In the genomic region with DNA sequence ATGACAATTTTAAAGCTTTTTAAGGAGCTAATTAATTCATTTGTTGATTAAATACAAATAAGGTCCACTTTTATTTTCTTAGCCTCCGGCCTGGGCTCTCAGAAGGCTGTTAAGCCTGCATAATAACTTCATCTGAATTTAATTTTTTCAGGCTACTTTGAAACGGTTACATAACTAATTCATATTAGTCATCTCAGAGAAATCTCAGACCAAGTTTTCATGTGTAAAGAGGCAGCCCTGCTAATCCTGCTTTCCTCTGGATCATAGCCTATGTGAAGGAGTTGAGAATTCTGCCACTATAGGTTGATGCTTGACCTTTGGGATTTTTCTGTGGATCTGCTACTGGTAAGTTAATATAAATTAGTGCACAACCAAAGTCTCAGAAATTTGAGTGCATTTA, we compare ENCODE assay signal across 27 cellular contexts.
DNase-seq lines count a peak whose midpoint lies in the region; ATAC-seq, FAIRE-seq and TF ChIP-seq lines count a peak whose summit lies in the region.
"Had no signal": no experiment of that assay in that cellular context is flagged by ENCODE, and none has a peak within 500 bp of the region (broad histone marks: within the 10 kb centered on the region; RNA-seq: fewer than 3 reads in every experiment).

No MANE protein-coding gene starts in this region.

- no peak overlapping the region for H3K4me3 ChIP-seq in breast epithelium
- H3K4me3 ChIP-seq in bronchial epithelial cell (ENCODE audit: low read depth, low read length) = no peak overlapping the region
- H3K4me3 ChIP-seq: esophagus muscularis mucosa, heart right ventricle, left ventricle myocardium inferior, MG63 had no signal

- TF ChIP-seq CTCF in MCF 10A (IDR thresholded peaks at IDR 0.05; ENCODE audit: unreplicated experiment) (no peak), breast epithelium (IDR thresholded peaks at IDR 0.05) (no peak), bronchial epithelial cell (IDR thresholded peaks at IDR 0.05; ENCODE audit: insufficient read depth, low read length, severe bottlenecking) (no peak), foreskin keratinocyte (conservative IDR thresholded peaks at IDR 0.05) (no peak)

- no peaks in the 10 kb centered on the region for H3K4me1 Mint-ChIP-seq in MCF 10A (ENCODE audit: insufficient read depth, unreplicated experiment)
- peaks cover 5% of the 10 kb centered on the region for H3K4me1 Mint-ChIP-seq in activated naive CD4-positive, alpha-beta T cell treated with anti-CD3 and anti-CD28 coated beads for 36 hours (ENCODE audit: low read depth)
- H3K4me1 Mint-ChIP-seq: mesothelial cell of epicardium had no signal

- DNase-seq in MCF 10A (ENCODE audit: unreplicated experiment) (peak; percentile 23), breast epithelium (ENCODE audit: low spot score in 2 of 2) (no peak), bronchial epithelial cell (ENCODE audit: low read depth) (peak; percentile 27), foreskin keratinocyte (no peak)
- DNase-seq in activated naive CD4-positive, alpha-beta T cell treated with anti-CD3 and anti-CD28 coated beads for 36 hours = no peak
- no peak for DNase-seq in stimulated activated CD4-positive, alpha-beta T cell treated with anti-CD3 and anti-CD28 coated beads, Interleukin-4, amount 100 ng/mL, for 1 hour
- DNase-seq: 8988T; activated CD4-positive, alpha-beta T cell treated with anti-CD3 and anti-CD28 coated beads, Interleukin-2, amount 50 U/mL, for 48 hours; activated gamma-delta T cell; amygdala; heart right ventricle; left ventricle myocardium inferior; MG63; NCI-H1694; OCI-M1; posterior cingulate gyrus; SIG-M5; T-helper 2 cell; trophoblast cell had no signal

- H3K27ac Mint-ChIP-seq in MCF 10A (ENCODE audit: low read depth, unreplicated experiment) = no peak overlapping the region
- no peak overlapping the region for H3K27ac Mint-ChIP-seq in activated naive CD4-positive, alpha-beta T cell treated with anti-CD3 and anti-CD28 coated beads for 36 hours
- H3K27ac Mint-ChIP-seq: IgD-negative memory B cell; mesothelial cell of epicardium; stimulated activated naive CD8-positive, alpha-beta T cell treated with anti-CD3 and anti-CD28 coated beads, Interleukin-15, Interleukin-2, amounts not matched to agents 100 ng/mL and 50 ng/mL, for 24 hours had no signal

- no peak overlapping the region for H3K27ac ChIP-seq in breast epithelium
- no peak overlapping the region for H3K27ac ChIP-seq in foreskin keratinocyte
- H3K27ac ChIP-seq: C4-2B, esophagus muscularis mucosa, HL-60, left ventricle myocardium inferior had no signal

- no peak for TF ChIP-seq POLR2A in breast epithelium (IDR thresholded peaks at IDR 0.05)

- FAIRE-seq in bronchial epithelial cell (lab: Jason Lieb, UNC) = no peak

- no peak overlapping the region for H3K4me3 Mint-ChIP-seq in MCF 10A (ENCODE audit: unreplicated experiment)
- no peak overlapping the region for H3K4me3 Mint-ChIP-seq in activated naive CD4-positive, alpha-beta T cell treated with anti-CD3 and anti-CD28 coated beads for 36 hours
- H3K4me3 Mint-ChIP-seq: IgD-negative memory B cell; mesothelial cell of epicardium; stimulated activated naive CD8-positive, alpha-beta T cell treated with anti-CD3 and anti-CD28 coated beads, Interleukin-15, Interleukin-2, amounts not matched to agents 100 ng/mL and 50 ng/mL, for 24 hours had no signal

- H3K9me3 Mint-ChIP-seq in MCF 10A (ENCODE audit: unreplicated experiment) = no peaks in the 10 kb centered on the region
- H3K9me3 Mint-ChIP-seq in activated naive CD4-positive, alpha-beta T cell treated with anti-CD3 and anti-CD28 coated beads for 36 hours = no peaks in the 10 kb centered on the region
- H3K9me3 Mint-ChIP-seq: IgD-negative memory B cell; mesothelial cell of epicardium; stimulated activated naive CD8-positive, alpha-beta T cell treated with anti-CD3 and anti-CD28 coated beads, Interleukin-15, Interleukin-2, amounts not matched to agents 100 ng/mL and 50 ng/mL, for 24 hours had no signal

- POLR2A ChIA-PET in MCF 10A (lab: Yijun Ruan, JAX) = interaction anchor here (1.2 kb wide), 1 partner anchor 57 kb away, joined by 4 read pairs; no protein-coding TSS in a partner anchor

- intact Hi-C loops in MCF 10A (cut with micrococcal nuclease) (no loop called here), breast epithelium (cut with DNase I; ENCODE audit: low total_unique reads) (no loop called here)
- intact Hi-C loops in activated naive CD4-positive, alpha-beta T cell treated with anti-CD3 and anti-CD28 coated beads for 36 hours (cut with micrococcal nuclease) = no loop called here

- ATAC-seq in foreskin keratinocyte (peak; percentile 23), HG03196 (IDR thresholded peaks at IDR 0.05; ENCODE audit: unreplicated experiment) (no peak), GM18870 (IDR thresholded peaks at IDR 0.05; ENCODE audit: unreplicated experiment) (no peak)

- no peaks in the 10 kb centered on the region for H3K36me3 Mint-ChIP-seq in MCF 10A (ENCODE audit: insufficient read depth, unreplicated experiment)
- H3K36me3 Mint-ChIP-seq in activated naive CD4-positive, alpha-beta T cell treated with anti-CD3 and anti-CD28 coated beads for 36 hours (ENCODE audit: low read depth) = no peaks in the 10 kb centered on the region
- H3K36me3 Mint-ChIP-seq: IgD-negative memory B cell, mesothelial cell of epicardium had no signal

- H3K27me3 Mint-ChIP-seq in MCF 10A (ENCODE audit: insufficient read depth, unreplicated experiment) = no peaks in the 10 kb centered on the region
- peaks cover 19% of the 10 kb centered on the region for H3K27me3 Mint-ChIP-seq in activated naive CD4-positive, alpha-beta T cell treated with anti-CD3 and anti-CD28 coated beads for 36 hours (ENCODE audit: low read depth)

- no peaks in the 10 kb centered on the region for H3K4me1 ChIP-seq in breast epithelium
- no peaks in the 10 kb centered on the region for H3K4me1 ChIP-seq in foreskin keratinocyte
- H3K4me1 ChIP-seq: left ventricle myocardium inferior had no signal

- no peaks in the 10 kb centered on the region for H3K9me3 ChIP-seq in breast epithelium
- H3K9me3 ChIP-seq: esophagus muscularis mucosa, heart right ventricle, left ventricle myocardium inferior, MG63 had no signal

- no TSS peak for BruUV-seq in MCF 10A (replicated peaks; lab: Mats Ljungman, UMichigan)

- H3K36me3 ChIP-seq in breast epithelium (no peaks in the 10 kb centered on the region), bronchial epithelial cell (ENCODE audit: control insufficient read depth, insufficient read depth, low read length) (no peaks in the 10 kb centered on the region)
- H3K36me3 ChIP-seq: esophagus muscularis mucosa, heart right ventricle, left ventricle myocardium inferior, MG63 had no signal

- H3K27me3 ChIP-seq in breast epithelium = no peaks in the 10 kb centered on the region
- no peaks in the 10 kb centered on the region for H3K27me3 ChIP-seq in bronchial epithelial cell (ENCODE audit: control insufficient read depth, insufficient read depth, low read length)
- H3K27me3 ChIP-seq in foreskin keratinocyte = no peaks in the 10 kb centered on the region
- H3K27me3 ChIP-seq: esophagus muscularis mucosa, heart right ventricle, MG63 had no signal

- CTCF ChIA-PET in MCF 10A (lab: Yijun Ruan, JAX) = interaction anchor here (0.6 to 1.5 kb wide), 7 partner anchors 30 to 673 kb away, joined by 3 to 4 read pairs (median 3); no protein-coding TSS in a partner anchor
- CTCF ChIA-PET in activated naive CD4-positive, alpha-beta T cell treated with anti-CD3 and anti-CD28 coated beads for 36 hours (lab: Charles Lee) = interaction anchor here (0.8 kb wide), 1 partner anchor 279 kb away, joined by 3 read pairs; no protein-coding TSS in a partner anchor

Comparison
In these comparisons a context has a peak if more than half of its experiments do, and no peak if none do; other contexts are left out.
1. DNase-seq: peak in MCF 10A (single experiment) and bronchial epithelial cell (single experiment); none in breast epithelium (0 of 2), foreskin keratinocyte (0 of 2), activated naive CD4-positive, alpha-beta T cell treated with anti-CD3 and anti-CD28 coated beads for 36 hours (single experiment) and stimulated activated CD4-positive, alpha-beta T cell treated with anti-CD3 and anti-CD28 coated beads, Interleukin-4, amount 100 ng/mL, for 1 hour (single experiment).